ENCODE assay signal across 18 cellular contexts in the genomic region with DNA sequence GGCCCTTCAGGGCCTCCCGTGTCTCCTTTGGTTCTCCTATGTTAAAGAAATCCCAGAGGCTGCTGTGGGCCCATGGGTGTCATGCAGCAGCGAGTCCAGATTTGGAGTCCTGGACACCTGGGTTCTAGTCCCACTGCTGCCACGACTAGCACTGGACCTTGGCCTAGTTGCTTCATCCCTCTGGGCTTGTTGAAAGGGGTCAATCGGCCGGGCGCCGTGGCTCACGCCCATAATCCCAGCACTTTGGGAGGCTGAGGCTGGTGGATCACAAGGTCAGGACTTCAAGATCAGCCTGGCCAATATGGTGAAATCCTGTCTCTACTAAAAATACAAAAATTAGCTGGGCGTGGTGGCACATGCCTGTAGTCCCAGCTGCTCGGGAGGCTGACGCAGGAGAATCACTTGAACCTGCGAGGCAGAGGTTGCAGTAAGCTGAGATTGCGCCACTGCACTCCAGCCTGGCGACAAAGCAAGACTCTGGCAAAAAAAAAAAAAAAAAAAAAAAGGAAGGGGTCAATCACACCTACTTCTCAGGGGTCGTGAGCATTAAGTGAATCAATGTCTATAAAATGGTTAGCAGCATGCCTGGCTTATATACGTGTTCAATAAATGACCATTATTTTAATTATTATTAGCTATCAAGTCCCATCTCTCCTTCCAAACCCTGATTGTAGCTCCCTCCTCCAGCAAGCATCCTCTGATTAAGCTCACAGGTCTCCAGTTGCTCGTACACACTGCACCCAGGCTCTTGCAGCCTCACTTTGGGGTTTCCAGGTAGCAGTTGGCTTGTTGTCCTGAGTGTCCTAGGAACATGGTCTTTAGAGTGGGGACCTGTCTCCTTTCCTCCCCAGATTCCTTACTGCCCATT. TPM values are rescaled to one million over a fixed set of nuclear protein-coding genes. Genes with fewer than 3 reads are reported as not detected.
DNase-seq lines count a peak whose midpoint lies in the region; ATAC-seq, FAIRE-seq and TF ChIP-seq lines count a peak whose summit lies in the region.
"Had no signal": no experiment of that assay in that cellular context is flagged by ENCODE, and none has a peak within 500 bp of the region (broad histone marks: within the 10 kb centered on the region; RNA-seq: fewer than 3 reads in every experiment).

No MANE protein-coding gene starts in this region.

- POLR2A ChIA-PET in A673 (lab: Charles Lee; ENCODE audit: low non-redundant PET), result no interaction called here
- POLR2A ChIA-PET in IMR-90 (lab: Charles Lee; ENCODE audit: unreplicated experiment), result interaction anchor here (0.6 kb wide), 1 partner anchor 83 kb away, joined by 6 read pairs; no protein-coding TSS in a partner anchor
- POLR2A ChIA-PET in H1 (lab: Charles Lee; ENCODE audit: partially characterized antibody), result interaction anchor here (0.6 to 1.6 kb wide), 4 partner anchors 8 to 26 kb away, joined by 3 to 5 read pairs (median 3); no protein-coding TSS in a partner anchor
- POLR2A ChIA-PET in CD4-positive, alpha-beta T cell (lab: Charles Lee), result no interaction called here

- H3K36me3 Mint-ChIP-seq in neural progenitor cell, result peaks cover 18% of the 10 kb centered on the region
- H3K36me3 Mint-ChIP-seq in CD4-positive, alpha-beta T cell (ENCODE audit: low read depth), result no peaks in the 10 kb centered on the region
- H3K36me3 Mint-ChIP-seq in activated T-cell treated with anti-CD3 and anti-CD28 coated beads, Interleukin-2, amount 50 U/mL, for 72 hours (ENCODE audit: insufficient read depth in 2 of 2), result no peaks in the 10 kb centered on the region
- H3K36me3 Mint-ChIP-seq: activated naive CD4-positive, alpha-beta T cell treated with anti-CD3 and anti-CD28 coated beads, Interleukin-2, amount 10 ng/mL, durations not matched to agents 7 days and 5 days had no signal

- no peak for FAIRE-seq in H1 (lab: Jason Lieb, UNC)
- FAIRE-seq: TTC549 had no signal

- 0 out of 2 replicates have a peak overlapping the region, but pooled peaks have one; percentile 41 for H2BK20ac ChIP-seq in IMR-90 (ENCODE audit: low read depth, low read length)
- no peak overlapping the region for H2BK20ac ChIP-seq in H1 (ENCODE audit: low read length)

- dilution Hi-C loops in IMR-90 (cut with HindIII; ENCODE audit: low sequenced_read_pairs, unreplicated experiment), result no loop called here

- H4K20me1 ChIP-seq in IMR-90 (ENCODE audit: insufficient read depth, low read length) (peaks cover 65% of the 10 kb centered on the region), H1 (replicated peaks in 1 of 2; ENCODE audit: control insufficient read depth in 1 of 2, insufficient read depth in 2 of 2, low read length in 2 of 2) (peaks cover 0 to 2% of the 10 kb centered on the region in 2 experiments), neural progenitor cell (ENCODE audit: low read depth) (peaks cover 72% of the 10 kb centered on the region)

- peak overlapping the region in 1 of 2 experiments; percentile 11; a peak in 2 of 4 replicates for H4K8ac ChIP-seq in IMR-90 (ENCODE audit: low read depth in 2 of 2, low read length in 2 of 2)
- H4K8ac ChIP-seq in H1 (ENCODE audit: extremely low read depth, insufficient read depth, low read length), result no peak overlapping the region

- peaks cover 4% of the 10 kb centered on the region for H3K27me3 Mint-ChIP-seq in neural progenitor cell (ENCODE audit: insufficient read depth, low read depth)
- peaks cover 29% of the 10 kb centered on the region for H3K27me3 Mint-ChIP-seq in CD4-positive, alpha-beta T cell
- peaks cover 9% of the 10 kb centered on the region for H3K27me3 Mint-ChIP-seq in activated T-cell treated with anti-CD3 and anti-CD28 coated beads, Interleukin-2, amount 50 U/mL, for 72 hours (ENCODE audit: low read depth)

- intact Hi-C loops in A673 (cut with micrococcal nuclease; ENCODE audit: unreplicated experiment) (no loop called here), IMR-90 (cut with micrococcal nuclease) (loop anchor here (2.0 kb wide), 2 partner anchors 34 to 68 kb away; no protein-coding TSS in a partner anchor)
- intact Hi-C loops in CD4-positive, alpha-beta T cell (cut with DNase I, micrococcal nuclease), result no loop called here

- H2BK12ac ChIP-seq in H1 (ENCODE audit: low read depth, low read length), result peak overlapping the region; percentile 10; the same call in 1 of the 2 replicates

- no peak overlapping the region for H3K4me3 Mint-ChIP-seq in neural progenitor cell
- no peak overlapping the region for H3K4me3 Mint-ChIP-seq in CD4-positive, alpha-beta T cell
- no peak overlapping the region for H3K4me3 Mint-ChIP-seq in activated T-cell treated with anti-CD3 and anti-CD28 coated beads, Interleukin-2, amount 50 U/mL, for 72 hours
- H3K4me3 Mint-ChIP-seq: activated naive CD4-positive, alpha-beta T cell treated with anti-CD3 and anti-CD28 coated beads, Interleukin-2, amount 10 ng/mL, durations not matched to agents 7 days and 5 days; nephron progenitor cell had no signal

- H3K9me1 ChIP-seq in IMR-90 (ENCODE audit: insufficient read depth, low read length), result peaks cover 31% of the 10 kb centered on the region

- H3K18ac ChIP-seq in IMR-90 (ENCODE audit: low read depth, low read length) (no peak overlapping the region), H1 (ENCODE audit: extremely low read depth, low read length) (no peak overlapping the region)

- H2AK5ac ChIP-seq in IMR-90 (ENCODE audit: low read depth, low read length) (peak overlapping the region; percentile 54), H1 (ENCODE audit: low read depth, low read length) (peak overlapping the region; percentile 75; the same call in 1 of the 2 replicates)

- H2BK5ac ChIP-seq in IMR-90 (ENCODE audit: low read depth, low read length, poor library complexity, severe bottlenecking) (peak overlapping the region; percentile 78), H1 (ENCODE audit: low read depth, low read length) (no peak overlapping the region)

- TF ChIP-seq RAD21 in IMR-90 (IDR thresholded peaks at IDR 0.05; ENCODE audit: low read length) (no peak), H1 (IDR thresholded peaks at IDR 0.05 in 1 of 2, conservative IDR thresholded peaks at IDR 0.05 in 1 of 2; ENCODE audit: low read depth in 2 of 2, low read length in 2 of 2) (no peak)

- H3K9me3 Mint-ChIP-seq in neural progenitor cell, result no peaks in the 10 kb centered on the region
- H3K9me3 Mint-ChIP-seq in CD4-positive, alpha-beta T cell, result no peaks in the 10 kb centered on the region
- H3K9me3 Mint-ChIP-seq in activated T-cell treated with anti-CD3 and anti-CD28 coated beads, Interleukin-2, amount 50 U/mL, for 72 hours, result no peaks in the 10 kb centered on the region
- H3K9me3 Mint-ChIP-seq: activated naive CD4-positive, alpha-beta T cell treated with anti-CD3 and anti-CD28 coated beads, Interleukin-2, amount 10 ng/mL, durations not matched to agents 7 days and 5 days; nephron progenitor cell had no signal

- H3K27me3 ChIP-seq in A673 (replicated peaks; ENCODE audit: insufficient read depth, low read depth, low read length, poor library complexity) (no peaks in the 10 kb centered on the region), IMR-90 (ENCODE audit: control insufficient read depth, insufficient read depth, low read length) (no peaks in the 10 kb centered on the region), H1 (replicated peaks in 1 of 4; ENCODE audit: control insufficient read depth in 3 of 4, extremely low read depth in 1 of 4, insufficient read depth in 3 of 4, low read length in 3 of 4) (no peaks in the 10 kb centered on the region), neural progenitor cell (no peaks in the 10 kb centered on the region)
- no peaks in the 10 kb centered on the region for H3K27me3 ChIP-seq in CD4-positive, alpha-beta T cell (ENCODE audit: control insufficient read depth, insufficient read depth, low read length)
- H3K27me3 ChIP-seq: brain microvascular endothelial cell, heart right ventricle had no signal

- 74% methylated on average over 7 of the region's 17 CpGs; no CpG with 5 or more reads in 1 of the 2 experiments for WGBS in IMR-90 (ENCODE audit: extremely low coverage in 2 of 2, insufficient read length in 1 of 2), 2 experiments
- WGBS in H1 (ENCODE audit: extremely low coverage in 1 of 2, insufficient coverage in 1 of 2, insufficient read length in 1 of 2, insufficient replicate concordance in 2 of 2, low coverage in 1 of 2, low lambda C conversion rate in 2 of 2, missing lambda C conversion rate in 1 of 2), 2 experiments, result 90% methylated on average over 16 of the region's 17 CpGs; no CpG with 5 or more reads in 1 of the 2 experiments

- TF ChIP-seq CTCF in A673 (conservative IDR thresholded peaks at IDR 0.05; ENCODE audit: low read depth, low read length) (no peak), IMR-90 (conservative IDR thresholded peaks at IDR 0.05; ENCODE audit: low read depth, low read length) (no peak), H1 (IDR thresholded peaks at IDR 0.05; ENCODE audit: control extremely low read depth in 1 of 3, insufficient read depth in 1 of 3, low read depth in 1 of 3, low read length in 3 of 3) (no peak), neural progenitor cell (IDR thresholded peaks at IDR 0.05) (no peak)
- TF ChIP-seq CTCF in CD4-positive, alpha-beta T cell (IDR thresholded peaks at IDR 0.05), result no peak

- no peak overlapping the region for H3K4me3 ChIP-seq in A673 (ENCODE audit: low read depth, low read length, poor library complexity, severe bottlenecking)
- no peak overlapping the region for H3K4me3 ChIP-seq in IMR-90 (ENCODE audit: insufficient read depth, low read depth, low read length)
- H3K4me3 ChIP-seq in H1 (ENCODE audit: extremely low read depth in 1 of 4, insufficient read depth in 2 of 4, low read depth in 3 of 4, low read length in 4 of 4), result no peak overlapping the region
- H3K4me3 ChIP-seq in neural progenitor cell, result no peak overlapping the region
- H3K4me3 ChIP-seq: heart right ventricle, SK-N-MC had no signal

- H3K9me3 ChIP-seq in A673 (ENCODE audit: low read depth, low read length, poor library complexity, severe bottlenecking), result no peaks in the 10 kb centered on the region
- no peaks in the 10 kb centered on the region for H3K9me3 ChIP-seq in IMR-90 (ENCODE audit: control insufficient read depth, insufficient read depth, low read length)
- no peaks in the 10 kb centered on the region for H3K9me3 ChIP-seq in H1 (ENCODE audit: insufficient read depth in 2 of 2, low read depth in 1 of 2, low read length in 1 of 2)
- H3K9me3 ChIP-seq in neural progenitor cell (ENCODE audit: low read depth), result no peaks in the 10 kb centered on the region
- no peaks in the 10 kb centered on the region for H3K9me3 ChIP-seq in CD4-positive, alpha-beta T cell (ENCODE audit: control insufficient read depth, low read length)
- H3K9me3 ChIP-seq: heart right ventricle had no signal

- ATAC-seq in IMR-90 (ENCODE audit: low read depth) (no peak; the same call in 1 of the 2 replicates), HG02610 (IDR thresholded peaks at IDR 0.05; ENCODE audit: unreplicated experiment) (no peak)
- ATAC-seq in CD4-positive, alpha-beta T cell (ENCODE audit: poor library complexity), result no peak
- ATAC-seq in activated T-cell treated with anti-CD3 and anti-CD28 coated beads, Interleukin-2, amount 50 U/mL, for 72 hours (replicated peaks in 1 of 2), result no peak

- H2AFZ ChIP-seq in IMR-90 (replicated peaks; ENCODE audit: low read length, poor library complexity), result no peak overlapping the region
- no peak overlapping the region for H2AFZ ChIP-seq in H1 (ENCODE audit: low read length)
- no peak overlapping the region for H2AFZ ChIP-seq in neural progenitor cell (replicated peaks)

- H3K27ac Mint-ChIP-seq in neural progenitor cell, result peak overlapping the region; percentile 91
- H3K27ac Mint-ChIP-seq in CD4-positive, alpha-beta T cell, result no peak overlapping the region
- H3K27ac Mint-ChIP-seq in activated T-cell treated with anti-CD3 and anti-CD28 coated beads, Interleukin-2, amount 50 U/mL, for 72 hours, result no peak overlapping the region
- H3K27ac Mint-ChIP-seq: activated naive CD4-positive, alpha-beta T cell treated with anti-CD3 and anti-CD28 coated beads, Interleukin-2, amount 10 ng/mL, durations not matched to agents 7 days and 5 days had no signal

- peaks cover 38% of the 10 kb centered on the region for H3F3A ChIP-seq in neural progenitor cell (ENCODE audit: low read depth)

- peaks cover 11% of the 10 kb centered on the region for H3K36me3 ChIP-seq in A673 (ENCODE audit: insufficient read depth, low read length, poor library complexity, severe bottlenecking)
- H3K36me3 ChIP-seq in IMR-90 (ENCODE audit: control insufficient read depth, insufficient read depth, low read length), result peaks cover 2% of the 10 kb centered on the region; the same call in 1 of the 2 replicates
- no peaks in the 10 kb centered on the region for H3K36me3 ChIP-seq in H1 (ENCODE audit: control insufficient read depth in 2 of 4, insufficient read depth in 4 of 4, low read length in 3 of 4)
- H3K36me3 ChIP-seq in neural progenitor cell, result no peaks in the 10 kb centered on the region
- H3K36me3 ChIP-seq: brain microvascular endothelial cell, heart right ventricle had no signal

- H2AK9ac ChIP-seq in IMR-90 (replicated peaks; ENCODE audit: low read depth, low read length, poor library complexity), result peak overlapping the region; percentile 31

- peaks cover 30 to 87% of the 10 kb centered on the region in 2 experiments for H3K79me1 ChIP-seq in IMR-90 (ENCODE audit: low read depth in 1 of 2, low read length in 2 of 2)
- peaks cover 12% of the 10 kb centered on the region for H3K79me1 ChIP-seq in H1 (ENCODE audit: low read depth, low read length)

- 0 out of 2 replicates have a peak overlapping the region, but pooled peaks have one; percentile 19 for H3K56ac ChIP-seq in IMR-90 (ENCODE audit: extremely low read depth, insufficient read depth, low read length)
- no peak overlapping the region for H3K56ac ChIP-seq in H1 (replicated peaks; ENCODE audit: insufficient read length, low read depth, low read length)

- in situ Hi-C loops in IMR-90 (cut with MboI; ENCODE audit: low sequenced_read_pairs), result no loop called here

- TF ChIP-seq EP300 in H1 (IDR thresholded peaks at IDR 0.05; ENCODE audit: borderline replicate concordance in 1 of 2, low read depth in 2 of 2, low read length in 2 of 2), result no peak

- peak overlapping the region; percentile 71 for H3K14ac ChIP-seq in IMR-90 (replicated peaks; ENCODE audit: low read depth, low read length)
- no peak overlapping the region for H3K14ac ChIP-seq in H1 (ENCODE audit: insufficient read length)

- H3K79me2 ChIP-seq in H1 (ENCODE audit: control insufficient read depth in 1 of 2, insufficient read depth in 2 of 2, low read length in 2 of 2) (peaks cover 0 to 48% of the 10 kb centered on the region in 2 experiments; a peak in 3 of 4 replicates), neural progenitor cell (ENCODE audit: low read depth) (peaks cover 91% of the 10 kb centered on the region)

- H4K5ac ChIP-seq in IMR-90 (ENCODE audit: low read depth, low read length) (no peak overlapping the region), H1 (ENCODE audit: insufficient read length, low read depth, low read length) (no peak overlapping the region)

- DNase-seq in A673 (ENCODE audit: low spot score) (no peak), IMR-90 (no peak), H1 (ENCODE audit: low read depth in 1 of 2, low spot score in 2 of 2) (no peak), neural progenitor cell (ENCODE audit: low spot score) (no peak)
- no peak for DNase-seq in CD4-positive, alpha-beta T cell
- DNase-seq in activated T-cell treated with anti-CD3 and anti-CD28 coated beads, Interleukin-2, amount 50 U/mL, for 72 hours, result no peak
- no peak for DNase-seq in activated T-cell treated with anti-CD3 and anti-CD28 coated beads, Interleukin-2, amount 50 U/mL, for 48 hours
- DNase-seq: activated CD4-positive, alpha-beta T cell treated with anti-CD3 and anti-CD28 coated beads for 48 hours; activated naive CD4-positive, alpha-beta T cell treated with anti-CD3 and anti-CD28 coated beads, Interleukin-2, amount 10 ng/mL, durations not matched to agents 7 days and 5 days; brain microvascular endothelial cell; KG1; NCI-H1105; stimulated activated naive CD4-positive, alpha-beta T cell treated with Interleukin-2 at 50 U/mL for 16 hours had no signal

- H2BK120ac ChIP-seq in IMR-90 (ENCODE audit: low read depth, low read length) (no peak overlapping the region), H1 (replicated peaks; ENCODE audit: low read depth, low read length) (no peak overlapping the region)

- peaks cover 74% of the 10 kb centered on the region for H3K4me1 Mint-ChIP-seq in neural progenitor cell
- no peaks in the 10 kb centered on the region for H3K4me1 Mint-ChIP-seq in CD4-positive, alpha-beta T cell (ENCODE audit: low read depth)
- H3K4me1 Mint-ChIP-seq in activated T-cell treated with anti-CD3 and anti-CD28 coated beads, Interleukin-2, amount 50 U/mL, for 72 hours (ENCODE audit: low read depth), result no peaks in the 10 kb centered on the region
- H3K4me1 Mint-ChIP-seq: activated naive CD4-positive, alpha-beta T cell treated with anti-CD3 and anti-CD28 coated beads, Interleukin-2, amount 10 ng/mL, durations not matched to agents 7 days and 5 days had no signal

- H3K23me2 ChIP-seq in H1 (ENCODE audit: low read depth, low read length), result no peaks in the 10 kb centered on the region; the same call in 1 of the 2 replicates

- H2BK15ac ChIP-seq in IMR-90 (ENCODE audit: low read depth, low read length) (peak overlapping the region; percentile 78; the same call in 1 of the 3 replicates), H1 (ENCODE audit: low read length) (no peak overlapping the region)

- TF ChIP-seq POLR2A in IMR-90 (IDR thresholded peaks at IDR 0.05; ENCODE audit: low read depth, low read length) (no peak), H1 (IDR thresholded peaks at IDR 0.05; ENCODE audit: control extremely low read depth in 1 of 2, low read depth in 2 of 2, low read length in 2 of 2) (no peak)

- H3K27ac ChIP-seq in A673 (ENCODE audit: low read depth, low read length, poor library complexity, severe bottlenecking), result peak overlapping the region; percentile 64
- peak overlapping the region; percentile 66 for H3K27ac ChIP-seq in IMR-90 (ENCODE audit: insufficient read depth, low read length)
- H3K27ac ChIP-seq in H1 (ENCODE audit: low read depth, low read length), result no peak overlapping the region
- peak overlapping the region; percentile 61 for H3K27ac ChIP-seq in neural progenitor cell
- no peak overlapping the region for H3K27ac ChIP-seq in CD4-positive, alpha-beta T cell (ENCODE audit: low read depth, low read length)
- H3K27ac ChIP-seq: brain microvascular endothelial cell, SK-N-MC had no signal

- H3K9ac ChIP-seq in IMR-90 (ENCODE audit: low read depth, low read length) (no peak overlapping the region), H1 (replicated peaks in 1 of 4; ENCODE audit: extremely low read depth in 1 of 4, low read depth in 3 of 4, low read length in 3 of 4) (peak overlapping the region in 1 of 4 experiments; percentile 7; a peak in 2 of 7 replicates), neural progenitor cell (no peak overlapping the region)

- BruUV-seq in A673 (replicated peaks; lab: Mats Ljungman, UMichigan), result no TSS peak
- no TSS peak for BruUV-seq in IMR-90 (replicated peaks; lab: Mats Ljungman, UMichigan)

- peaks cover 59% of the 10 kb centered on the region for H3K4me1 ChIP-seq in A673 (ENCODE audit: insufficient read depth, low read length, poor library complexity, severe bottlenecking)
- peaks cover 22% of the 10 kb centered on the region for H3K4me1 ChIP-seq in IMR-90 (ENCODE audit: control insufficient read depth, insufficient read depth, low read length)
- peaks cover 3 to 12% (median 7%) of the 10 kb centered on the region in 4 experiments for H3K4me1 ChIP-seq in H1 (replicated peaks in 1 of 4; ENCODE audit: control insufficient read depth in 3 of 4, insufficient read depth in 4 of 4, low read length in 3 of 4)
- H3K4me1 ChIP-seq in neural progenitor cell, result peaks cover 46% of the 10 kb centered on the region

- H3K4ac ChIP-seq in IMR-90 (ENCODE audit: low read depth, low read length), result peak overlapping the region; percentile 76
- no peak overlapping the region for H3K4ac ChIP-seq in H1 (replicated peaks; ENCODE audit: insufficient read length, low read depth, low read length)

- H3K4me2 ChIP-seq in IMR-90 (ENCODE audit: low read depth, low read length) (no peak overlapping the region; the same call in 1 of the 2 replicates), H1 (ENCODE audit: insufficient read depth in 1 of 2, low read depth in 2 of 2, low read length in 2 of 2) (no peak overlapping the region), neural progenitor cell (peak overlapping the region; percentile 3)

- H4K91ac ChIP-seq in IMR-90 (ENCODE audit: insufficient read depth, low read depth, low read length) (peak overlapping the region; percentile 75; the same call in 1 of the 2 replicates), H1 (replicated peaks; ENCODE audit: insufficient read length, low read length) (no peak overlapping the region)

- CTCF ChIA-PET in A673 (lab: Charles Lee), result interaction anchor here (0.6 to 2.8 kb wide), 4 partner anchors 8 to 46 kb away, joined by 3 to 24 read pairs (median 8); no protein-coding TSS in a partner anchor
- CTCF ChIA-PET in IMR-90 (lab: Yijun Ruan, JAX), result interaction anchor here (0.5 to 3.0 kb wide), 8 partner anchors 16 to 55 kb away, joined by 3 to 19 read pairs (median 4); no protein-coding TSS in a partner anchor
- CTCF ChIA-PET in H1 (lab: Charles Lee; ENCODE audit: partially characterized antibody), result interaction anchor here (0.7 to 49.0 kb wide), 25 partner anchors 7 to 87 kb away, joined by 3 to 1615 read pairs (median 8); partner anchors contain the start of gene KIRREL1
- CTCF ChIA-PET in CD4-positive, alpha-beta T cell (lab: Charles Lee), result no interaction called here

- H3K23ac ChIP-seq in IMR-90 (ENCODE audit: low read depth, low read length), result peak overlapping the region; percentile 65; the same call in 1 of the 2 replicates
- no peak overlapping the region for H3K23ac ChIP-seq in H1 (ENCODE audit: insufficient read length)

RNA-seq across cellular contexts. Expression of gene KIRREL1, which starts 43.8 kb away (rescaled TPM):
- 187 and 211 TPM in 2 replicates for total RNA-seq in A673 (2021)
- total RNA-seq in IMR-90 (2012; rRNA removed), result 61.9 and 64.7 TPM in 2 replicates
- polyA plus RNA-seq in IMR-90 (2012; rRNA removed), result 58.1 and 64.6 TPM in 2 replicates
- polyA plus RNA-seq in IMR-90 (2012; cell fraction: cytosol; rRNA removed), result 38.9 and 51.3 TPM in 2 replicates
- polyA plus RNA-seq in IMR-90 (2012; cell fraction: nucleus; rRNA removed; ENCODE audit: low replicate concordance), result 85.2 and 89.7 TPM in 2 replicates
- 39.0 and 41.8 TPM in 2 replicates for total RNA-seq in H1 (2021; fragmentation: NEBNext Ultra II Directional; extraction: Animal tissue kit (Norgen Biotek cat#: 25700))
- 14.2 and 22.9 TPM in 2 replicates for polyA plus RNA-seq in H1 (2011; rRNA removed)
- polyA plus RNA-seq in H1 (2011; cell fraction: cytosol; rRNA removed), result 12.9 TPM
- 36.8 TPM for polyA plus RNA-seq in H1 (2011; cell fraction: nucleus; rRNA removed)
- 19.9 to 26.0 TPM (median 24.2 TPM) in 4 replicates for polyA plus RNA-seq in H1 (2012, experiment 1 of 2)
- 13.6 TPM for polyA plus RNA-seq in H1 (2012, experiment 2 of 2)
- polyA plus RNA-seq in H1 (2013, experiment 1 of 2), result 25.7 TPM
- 28.4 TPM for polyA plus RNA-seq in H1 (2013, experiment 2 of 2)
- 27.1 and 34.3 TPM in 2 replicates for polyA minus RNA-seq in H1 (2011; rRNA and poly(A)+ RNA removed)
- polyA minus RNA-seq in H1 (2011; cell fraction: cytosol; rRNA and poly(A)+ RNA removed), result 19.2 TPM
- polyA minus RNA-seq in H1 (2011; cell fraction: nucleus; rRNA and poly(A)+ RNA removed), result 21.7 TPM
- total RNA-seq in neural progenitor cell (ENCODE audit: low replicate concordance), result 39.5 and 70.7 TPM in 2 replicates
- not detected for total RNA-seq in CD4-positive, alpha-beta T cell
- total RNA-seq in activated T-cell treated with anti-CD3 and anti-CD28 coated beads, Interleukin-2, amount 50 U/mL, for 72 hours, result not detected

Comparison
In these comparisons a context has a peak if more than half of its experiments do, and no peak if none do; other contexts are left out.
1. H3K27ac ChIP-seq: peak in A673 (single experiment), IMR-90 (single experiment) and neural progenitor cell (single experiment); none in H1 (single experiment) and CD4-positive, alpha-beta T cell (single experiment).
2. RNA of gene KIRREL1, which starts 43.8 kb away (total RNA-seq): 187 to 211 TPM in A673, 61.9 to 64.7 TPM in IMR-90, 39.5 to 70.7 TPM in neural progenitor cell and 39.0 to 41.8 TPM in H1; not detected in activated T-cell treated with anti-CD3 and anti-CD28 coated beads, Interleukin-2, amount 50 U/mL, for 72 hours and not detected in CD4-positive, alpha-beta T cell; every median in the first group is over 10 times any median in the second.
3. POLR2A ChIA-PET loops: an anchor here in IMR-90 (0.6 kb wide) and H1 (0.6 to 1.6 kb wide); none called in A673 and CD4-positive, alpha-beta T cell.